5 cellular contexts compared by ENCODE assay signal in the genomic region with DNA sequence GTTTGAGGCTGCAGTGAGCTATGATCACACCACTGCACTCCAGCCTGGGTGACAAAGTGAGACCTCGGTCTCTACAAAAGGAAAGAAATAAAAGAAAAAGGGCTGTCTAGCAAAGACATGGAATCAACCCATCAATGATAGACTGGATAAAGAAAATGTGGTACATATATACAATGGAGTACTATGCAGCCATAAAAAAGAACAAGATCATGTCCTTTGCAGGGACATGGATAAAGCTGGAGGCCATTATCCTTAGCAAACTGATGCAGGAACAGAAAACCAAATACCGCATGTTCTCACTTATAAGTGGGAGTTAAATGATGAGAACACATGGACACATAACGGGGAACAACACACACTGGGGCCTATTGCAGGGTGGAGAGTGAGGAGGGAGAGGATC. TPM values are rescaled to one million over a fixed set of nuclear protein-coding genes. Genes with fewer than 3 reads are reported as not detected.
"Had no signal": no experiment of that assay in that cellular context is flagged by ENCODE, and none has a peak within 500 bp of the region (broad histone marks: within the 10 kb centered on the region; RNA-seq: fewer than 3 reads in every experiment).

No MANE protein-coding gene starts in this region.

RNA-seq across cellular contexts. Expression of a gene that starts 53.0 kb away (rescaled TPM):
- total RNA-seq: GM23248, H4, H7, HT-29, IMR-90 had no signal
- polyA plus RNA-seq: GM23248, IMR-90 had no signal

RNA-seq across cellular contexts. Expression of a gene that starts 58.1 kb away (rescaled TPM):
- total RNA-seq: GM23248, H4, IMR-90 had no signal
- polyA plus RNA-seq: GM23248 had no signal
